ENCODE assay signal across 8 cellular contexts in the genomic region with DNA sequence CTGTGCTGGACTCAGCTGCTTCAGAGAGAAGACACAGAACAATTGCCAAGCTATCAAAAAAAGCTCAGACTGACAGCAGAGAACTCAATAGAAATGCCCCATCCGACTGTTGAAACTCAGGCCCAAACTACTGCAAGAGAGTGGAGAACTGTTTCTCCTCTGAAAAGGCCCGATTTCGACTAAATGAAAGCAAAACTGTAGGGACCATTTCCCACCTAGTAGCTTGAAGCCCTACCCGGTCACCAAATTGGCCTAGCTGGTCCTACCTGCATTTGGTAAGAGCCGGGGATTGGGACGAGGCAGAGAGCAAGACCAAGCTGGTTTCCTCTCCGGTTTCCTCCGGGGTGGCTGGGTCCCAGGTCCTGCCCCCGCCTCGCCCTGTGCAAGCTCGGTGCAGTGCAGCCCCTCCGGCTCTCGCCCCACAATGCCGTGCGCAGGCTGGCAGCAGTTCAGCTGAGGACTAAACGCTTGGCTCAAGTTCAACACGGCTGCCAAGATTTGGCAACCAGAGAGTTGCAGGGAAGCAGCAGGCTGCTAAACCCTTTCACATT.
DNase-seq lines count a peak whose midpoint lies in the region; ATAC-seq and TF ChIP-seq lines count a peak whose summit lies in the region.

No MANE protein-coding gene starts in this region.

- H3K27ac Mint-ChIP-seq in activated CD4-positive, alpha-beta T cell treated with anti-CD3 and anti-CD28 coated beads, Interleukin-2, amount 10 ng/mL, durations not matched to agents 24 days and 14 days, result peak overlapping the region; percentile 97
- H3K27ac Mint-ChIP-seq in natural killer cell, result no peak overlapping the region

- H3K4me3 Mint-ChIP-seq in activated CD4-positive, alpha-beta T cell treated with anti-CD3 and anti-CD28 coated beads, Interleukin-2, amount 10 ng/mL, durations not matched to agents 24 days and 14 days, result peak overlapping the region; percentile 89
- H3K4me3 Mint-ChIP-seq in natural killer cell, result peak overlapping the region; percentile 29

- peaks cover 13% of the 10 kb centered on the region for H3K36me3 Mint-ChIP-seq in activated CD4-positive, alpha-beta T cell treated with anti-CD3 and anti-CD28 coated beads, Interleukin-2, amount 10 ng/mL, durations not matched to agents 24 days and 14 days (ENCODE audit: low read depth)
- no peaks in the 10 kb centered on the region for H3K36me3 Mint-ChIP-seq in natural killer cell

- peaks cover 7% of the 10 kb centered on the region for H3K9me3 Mint-ChIP-seq in activated CD4-positive, alpha-beta T cell treated with anti-CD3 and anti-CD28 coated beads, Interleukin-2, amount 10 ng/mL, durations not matched to agents 24 days and 14 days
- no peaks in the 10 kb centered on the region for H3K9me3 Mint-ChIP-seq in natural killer cell

- peaks cover 49% of the 10 kb centered on the region for H3K4me1 Mint-ChIP-seq in activated CD4-positive, alpha-beta T cell treated with anti-CD3 and anti-CD28 coated beads, Interleukin-2, amount 10 ng/mL, durations not matched to agents 24 days and 14 days
- H3K4me1 Mint-ChIP-seq in natural killer cell, result no peaks in the 10 kb centered on the region

- ATAC-seq in natural killer cell (peak in 1 of 3 donors; percentile 49), HG02938 (IDR thresholded peaks at IDR 0.05; ENCODE audit: unreplicated experiment) (no peak)

- peak; percentile 96 for DNase-seq in NCI-H1105 treated with DMSO at 0.1 percent for 48 hours (lab: John Stamatoyannopoulos, UW)
- DNase-seq in activated CD4-positive, alpha-beta T cell treated with anti-CD3 and anti-CD28 coated beads, Interleukin-2, amount 10 ng/mL, durations not matched to agents 24 days and 14 days, result peak; percentile 90
- DNase-seq in cerebellum (ENCODE audit: low spot score), result peak; percentile 64
- no peak for DNase-seq in natural killer cell
- peak; percentile 61 to 78 for DNase-seq in stimulated activated CD8-positive, alpha-beta memory T cell treated with anti-CD3 and anti-CD28 coated beads, Interleukin-7, amount 100 ng/mL, for 48 hours (ENCODE audit: extremely low read depth in 1 of 2, low read depth in 1 of 2)
- DNase-seq in KG1 (lab: John Stamatoyannopoulos, UW), result no peak
- DNase-seq in NCI-H1048 (lab: John Stamatoyannopoulos, UW), result no peak

- TF ChIP-seq CTCF in natural killer cell (IDR thresholded peaks at IDR 0.05), result no peak

- no peaks in the 10 kb centered on the region for H3K27me3 Mint-ChIP-seq in activated CD4-positive, alpha-beta T cell treated with anti-CD3 and anti-CD28 coated beads, Interleukin-2, amount 10 ng/mL, durations not matched to agents 24 days and 14 days
- H3K27me3 Mint-ChIP-seq in natural killer cell (ENCODE audit: low read depth in 2 of 2), result peaks cover 13 to 18% of the 10 kb centered on the region in 2 donors

- intact Hi-C loops in activated CD4-positive, alpha-beta T cell treated with anti-CD3 and anti-CD28 coated beads, Interleukin-2, amount 10 ng/mL, durations not matched to agents 24 days and 14 days (cut with micrococcal nuclease), result loop anchor here (1.0 to 10.0 kb wide), 9 partner anchors 17 to 1296 kb away; no protein-coding TSS in a partner anchor
- intact Hi-C loops in natural killer cell (cut with micrococcal nuclease), result loop anchor here (2.0 kb wide), 1 partner anchor 1289 kb away; no protein-coding TSS in a partner anchor

Comparison
In these comparisons a context has a peak if more than half of its experiments do, and no peak if none do; other contexts are left out.
1. DNase-seq: peak in NCI-H1105 treated with DMSO at 0.1 percent for 48 hours (single experiment), activated CD4-positive, alpha-beta T cell treated with anti-CD3 and anti-CD28 coated beads, Interleukin-2, amount 10 ng/mL, durations not matched to agents 24 days and 14 days (single experiment), cerebellum (single experiment) and stimulated activated CD8-positive, alpha-beta memory T cell treated with anti-CD3 and anti-CD28 coated beads, Interleukin-7, amount 100 ng/mL, for 48 hours (2 of 2); none in natural killer cell (single experiment), KG1 (single experiment) and NCI-H1048 (single experiment).